Comparison of ENCODE assay signal across 33 cellular contexts in genomic region chr11:66966351-66966750, GRCh38. TPM values are rescaled to one million over a fixed set of nuclear protein-coding genes. Genes with fewer than 3 reads are reported as not detected.
DNase-seq lines count a peak whose midpoint lies in the region; ATAC-seq, FAIRE-seq and TF ChIP-seq lines count a peak whose summit lies in the region.
"Had no signal": no experiment of that assay in that cellular context is flagged by ENCODE, and none has a peak within 500 bp of the region (broad histone marks: within the 10 kb centered on the region; RNA-seq: fewer than 3 reads in every experiment).

No MANE protein-coding gene starts in this region.

- H3K79me1 ChIP-seq in IMR-90 (ENCODE audit: low read depth in 1 of 2, low read length in 2 of 2): peaks cover 0 to 5% of the 10 kb centered on the region in 2 experiments; a peak in 3 of 4 replicates

- dilution Hi-C loops in IMR-90 (cut with HindIII; ENCODE audit: low sequenced_read_pairs, unreplicated experiment): no loop called here

- H2BK120ac ChIP-seq in IMR-90 (ENCODE audit: low read depth, low read length): peak overlapping the region; percentile 83; the same call in 1 of the 2 replicates

- no CpG with 5 or more reads among the region's 5 CpGs for WGBS in IMR-90 (ENCODE audit: extremely low coverage in 2 of 2, insufficient read length in 1 of 2), 2 experiments
- WGBS in small intestine, 3 donors: 20 to 62% (median 40%) methylated on average over 5 of the region's 5 CpGs

- H2BK20ac ChIP-seq in IMR-90 (ENCODE audit: low read depth, low read length): peak overlapping the region; percentile 87; the same call in 1 of the 2 replicates

- TF ChIP-seq CTCF in IMR-90 (conservative IDR thresholded peaks at IDR 0.05; ENCODE audit: low read depth, low read length) (no peak), tibial artery (IDR thresholded peaks at IDR 0.05) (no peak)

- H2BK15ac ChIP-seq in IMR-90 (ENCODE audit: low read depth, low read length): peak overlapping the region; percentile 89; the same call in 2 of the 3 replicates

- intact Hi-C loops in IMR-90 (cut with micrococcal nuclease): no loop called here
- intact Hi-C loops in tibial artery (cut with DNase I; ENCODE audit: low total_unique reads): no loop called here

- H4K20me1 ChIP-seq in IMR-90 (ENCODE audit: insufficient read depth, low read length): peaks cover 3% of the 10 kb centered on the region; the same call in 1 of the 2 replicates

- H3K4me2 ChIP-seq in IMR-90 (ENCODE audit: low read depth, low read length): no peak overlapping the region

- H3K27me3 ChIP-seq in IMR-90 (ENCODE audit: control insufficient read depth, insufficient read depth, low read length): no peaks in the 10 kb centered on the region
- H3K27me3 ChIP-seq in small intestine (ENCODE audit: control insufficient read depth in 2 of 2, insufficient read depth in 2 of 2, low read length in 2 of 2): no peaks in the 10 kb centered on the region
- H3K27me3 ChIP-seq in tibial artery: no peaks in the 10 kb centered on the region
- H3K27me3 ChIP-seq: BE2C, SJSA1 had no signal

- no peak overlapping the region for H2BK5ac ChIP-seq in IMR-90 (ENCODE audit: low read depth, low read length, poor library complexity, severe bottlenecking)

- H3K9ac ChIP-seq in IMR-90 (ENCODE audit: low read depth, low read length): no peak overlapping the region
- H3K9ac ChIP-seq: GM23248 had no signal

- H3K9me3 ChIP-seq in IMR-90 (ENCODE audit: control insufficient read depth, insufficient read depth, low read length) (no peaks in the 10 kb centered on the region), small intestine (ENCODE audit: control insufficient read depth, low read depth) (no peaks in the 10 kb centered on the region), tibial artery (no peaks in the 10 kb centered on the region)
- H3K9me3 ChIP-seq: BE2C, SJSA1 had no signal

- peak overlapping the region; percentile 77; the same call in 1 of the 2 replicates for H3K4ac ChIP-seq in IMR-90 (ENCODE audit: low read depth, low read length)

- no peak overlapping the region for H3K56ac ChIP-seq in IMR-90 (ENCODE audit: extremely low read depth, insufficient read depth, low read length)

- H3K36me3 Mint-ChIP-seq in T-helper 1 cell treated with Interleukin-12 subunit alpha and Interleukin-12 subunit beta and Interleukin-4 antibody, amounts not matched to agents 30 μg/mL and 1 μg/mL, for 36 hours (ENCODE audit: low read depth): no peaks in the 10 kb centered on the region
- H3K36me3 Mint-ChIP-seq: CD14-positive monocyte; CD8-positive, alpha-beta memory T cell had no signal

- 0 out of 2 replicates have a peak overlapping the region, but pooled peaks have one; percentile 20 for H2AK5ac ChIP-seq in IMR-90 (ENCODE audit: low read depth, low read length)

- POLR2A ChIA-PET in IMR-90 (lab: Charles Lee; ENCODE audit: unreplicated experiment): no interaction called here

- DNase-seq in T-helper 1 cell (no peak), IMR-90 (no peak), left kidney (ENCODE audit: low read depth, low spot score) (peak; percentile 22), small intestine (peak; percentile 89), NCI-H2107 treated with DMSO at 0.1 percent for 48 hours (lab: John Stamatoyannopoulos, UW; ENCODE audit: unreplicated experiment) (no peak), tibial artery (no peak)
- DNase-seq in activated CD4-positive, alpha-beta T cell treated with anti-CD3 and anti-CD28 coated beads for 1 hour: no peak
- DNase-seq: ACHN; BE2C; Calu3; CD8-positive, alpha-beta memory T cell; DND-41; GM23248; HCEC 1CT; KBM-7; MV-4-11; NCI-H1105; NCI-H1436 treated with DMSO at 0.1 percent for 48 hours; NCI-H187 treated with DMSO at 0.1 percent for 48 hours; NCI-H446; NCI-H524 treated with DMSO at 0.1 percent for 48 hours; NCI-H774 had no signal

- no peak overlapping the region for H3K27ac ChIP-seq in IMR-90 (ENCODE audit: insufficient read depth, low read length)
- no peak overlapping the region for H3K27ac ChIP-seq in small intestine (ENCODE audit: low read depth in 1 of 2, low read length in 1 of 2)
- H3K27ac ChIP-seq in tibial artery: no peak overlapping the region
- H3K27ac ChIP-seq: 22Rv1, HL-60, SJSA1 had no signal

- H3K9me3 Mint-ChIP-seq in T-helper 1 cell treated with Interleukin-12 subunit alpha and Interleukin-12 subunit beta and Interleukin-4 antibody, amounts not matched to agents 30 μg/mL and 1 μg/mL, for 36 hours: no peaks in the 10 kb centered on the region

- no TSS peak for BruUV-seq in IMR-90 (replicated peaks; lab: Mats Ljungman, UMichigan)

- in situ Hi-C loops in IMR-90 (cut with MboI; ENCODE audit: low sequenced_read_pairs): no loop called here

- H3K4me1 Mint-ChIP-seq in T-helper 1 cell treated with Interleukin-12 subunit alpha and Interleukin-12 subunit beta and Interleukin-4 antibody, amounts not matched to agents 30 μg/mL and 1 μg/mL, for 36 hours (ENCODE audit: low read depth): peaks cover 15% of the 10 kb centered on the region
- H3K4me1 Mint-ChIP-seq: CD8-positive, alpha-beta memory T cell had no signal

- no peak for ATAC-seq in IMR-90 (ENCODE audit: low read depth)
- ATAC-seq: Right ventricle myocardium inferior had no signal

- 0 out of 4 replicates have a peak overlapping the region, but pooled peaks of 1 of the 2 experiments have one; percentile 56 for H4K8ac ChIP-seq in IMR-90 (ENCODE audit: low read depth in 2 of 2, low read length in 2 of 2)

- TF ChIP-seq RAD21 in IMR-90 (IDR thresholded peaks at IDR 0.05; ENCODE audit: low read length): no peak

- peak overlapping the region; percentile 71; the same call in 1 of the 2 replicates for H3K14ac ChIP-seq in IMR-90 (replicated peaks; ENCODE audit: low read depth, low read length)

- no peak for TF ChIP-seq POLR2A in IMR-90 (IDR thresholded peaks at IDR 0.05; ENCODE audit: low read depth, low read length)

- no peak overlapping the region for H3K4me3 Mint-ChIP-seq in T-helper 1 cell treated with Interleukin-12 subunit alpha and Interleukin-12 subunit beta and Interleukin-4 antibody, amounts not matched to agents 30 μg/mL and 1 μg/mL, for 36 hours
- H3K4me3 Mint-ChIP-seq: CD8-positive, alpha-beta memory T cell had no signal

- H3K18ac ChIP-seq in IMR-90 (ENCODE audit: low read depth, low read length): no peak overlapping the region

- H2AFZ ChIP-seq in IMR-90 (replicated peaks; ENCODE audit: low read length, poor library complexity): peak overlapping the region; percentile 26
- H2AFZ ChIP-seq: GM23248 had no signal

- no peak overlapping the region for H4K91ac ChIP-seq in IMR-90 (ENCODE audit: insufficient read depth, low read depth, low read length)

- H2AK9ac ChIP-seq in IMR-90 (replicated peaks; ENCODE audit: low read depth, low read length, poor library complexity): no peak overlapping the region

- no peak overlapping the region for H4K5ac ChIP-seq in IMR-90 (ENCODE audit: low read depth, low read length)

- no peak for FAIRE-seq in small intestine (lab: Jason Lieb, UNC)
- FAIRE-seq: GM12892, GM19239, RCC 7860 had no signal

- H3K9me1 ChIP-seq in IMR-90 (ENCODE audit: insufficient read depth, low read length): peaks cover 21% of the 10 kb centered on the region

- H3K4me3 ChIP-seq in IMR-90 (ENCODE audit: insufficient read depth, low read depth, low read length) (no peak overlapping the region), small intestine (ENCODE audit: low read depth in 1 of 2, low read length in 2 of 2) (no peak overlapping the region), tibial artery (no peak overlapping the region)
- H3K4me3 ChIP-seq: GM23248, SJSA1 had no signal

- H3K36me3 ChIP-seq in IMR-90 (ENCODE audit: control insufficient read depth, insufficient read depth, low read length): no peaks in the 10 kb centered on the region
- no peaks in the 10 kb centered on the region for H3K36me3 ChIP-seq in small intestine (ENCODE audit: control insufficient read depth in 2 of 2, insufficient read depth in 2 of 2, low read length in 2 of 2)
- H3K36me3 ChIP-seq in tibial artery: no peaks in the 10 kb centered on the region
- H3K36me3 ChIP-seq: BE2C, SJSA1 had no signal

- CTCF ChIA-PET in IMR-90 (lab: Yijun Ruan, JAX): no interaction called here

- no peak overlapping the region for H3K23ac ChIP-seq in IMR-90 (ENCODE audit: low read depth, low read length)

- H3K27ac Mint-ChIP-seq in T-helper 1 cell treated with Interleukin-12 subunit alpha and Interleukin-12 subunit beta and Interleukin-4 antibody, amounts not matched to agents 30 μg/mL and 1 μg/mL, for 36 hours: peak overlapping the region; percentile 1
- H3K27ac Mint-ChIP-seq: CD14-positive monocyte; CD8-positive, alpha-beta memory T cell had no signal

- peaks cover 20% of the 10 kb centered on the region for H3K4me1 ChIP-seq in IMR-90 (ENCODE audit: control insufficient read depth, insufficient read depth, low read length)
- peaks cover 4 to 9% of the 10 kb centered on the region in 2 donors for H3K4me1 ChIP-seq in small intestine (ENCODE audit: control insufficient read depth in 2 of 2, insufficient read depth in 1 of 2, low read depth in 1 of 2, low read length in 1 of 2)
- peaks cover 0 to 22% (median 17%) of the 10 kb centered on the region in 4 donors for H3K4me1 ChIP-seq in tibial artery
- H3K4me1 ChIP-seq: BE2C had no signal

- peaks cover 5% of the 10 kb centered on the region for H3K27me3 Mint-ChIP-seq in T-helper 1 cell treated with Interleukin-12 subunit alpha and Interleukin-12 subunit beta and Interleukin-4 antibody, amounts not matched to agents 30 μg/mL and 1 μg/mL, for 36 hours (ENCODE audit: low read depth)

TF ChIP-seq in IMR-90, 13 proteins besides CTCF, POLR2A, EP300 and RAD21 (continues in another document):
- TF ChIP-seq MAZ (IDR thresholded peaks at IDR 0.05; ENCODE audit: borderline replicate concordance, low read depth, low read length) (no peak), CHD1 (IDR thresholded peaks at IDR 0.05; ENCODE audit: low read depth, low read length) (no peak), MAFK (IDR thresholded peaks at IDR 0.05; ENCODE audit: low read depth, low read length) (no peak), SMC3 (IDR thresholded peaks at IDR 0.05; ENCODE audit: low read depth, low read length) (no peak), BHLHE40 (IDR thresholded peaks at IDR 0.05; ENCODE audit: low read depth, low read length) (no peak)

RNA-seq across cellular contexts. Expression of gene PC, which starts 8.2 kb away (rescaled TPM):
- total RNA-seq in IMR-90 (2012; rRNA removed): 9.7 and 13.6 TPM in 2 replicates
- 15.7 and 20.9 TPM in 2 replicates for polyA plus RNA-seq in IMR-90 (2012; rRNA removed)
- polyA plus RNA-seq in IMR-90 (2012; cell fraction: cytosol; rRNA removed): 15.5 and 27.2 TPM in 2 replicates
- polyA plus RNA-seq in IMR-90 (2012; cell fraction: nucleus; rRNA removed; ENCODE audit: low replicate concordance): 65.9 and 77.6 TPM in 2 replicates
- polyA plus RNA-seq in small intestine: 10 to 100 TPM; 22.1 to 89.5 (median 71.1) TPM

RNA-seq across cellular contexts. Expression of gene C11orf86, which starts 8.8 kb away (rescaled TPM):
- not detected in 2 replicates for total RNA-seq in IMR-90 (2012; rRNA removed)
- polyA plus RNA-seq in IMR-90 (2012; rRNA removed) (not detected in 2 replicates), small intestine (100 to 1,000 TPM in 2 of 3 donors, 10 to 100 TPM in 1; 63.6 to 801 (median 577) TPM)
- polyA plus RNA-seq in IMR-90 (2012; cell fraction: cytosol; rRNA removed): 0.04 TPM in 1 of 2 replicates, not detected in the other
- 0.06 and 0.07 TPM in 2 replicates for polyA plus RNA-seq in IMR-90 (2012; cell fraction: nucleus; rRNA removed; ENCODE audit: low replicate concordance)
- total RNA-seq: Calu3; CD8-positive, alpha-beta memory T cell; GM23248; LHCN-M2; MCF 10A; Right ventricle myocardium inferior; SJSA1 had no signal
- polyA plus RNA-seq: CD14-positive monocyte; CD8-positive, alpha-beta memory T cell; GM23248 had no signal

RNA-seq across cellular contexts. Expression of gene SYT12, which starts 56.6 kb away (rescaled TPM):
- 0.54 and 0.56 TPM in 2 replicates for total RNA-seq in IMR-90 (2012; rRNA removed)
- polyA plus RNA-seq in IMR-90 (2012; rRNA removed) (0.65 and 0.74 TPM in 2 replicates), small intestine (1 to 10 TPM in 1 of 3 donors, under 1 TPM in 2; 0.22 to 3.1 (median 0.27) TPM)
- polyA plus RNA-seq in IMR-90 (2012; cell fraction: cytosol; rRNA removed): 0.53 and 0.81 TPM in 2 replicates
- polyA plus RNA-seq in IMR-90 (2012; cell fraction: nucleus; rRNA removed; ENCODE audit: low replicate concordance): 1.4 and 1.6 TPM in 2 replicates
- total RNA-seq: CD8-positive, alpha-beta memory T cell; LHCN-M2 had no signal
- polyA plus RNA-seq: CD14-positive monocyte; CD8-positive, alpha-beta memory T cell had no signal

Comparison
In these comparisons a context has a peak if more than half of its experiments do, and no peak if none do; other contexts are left out.
1. DNase-seq: peak in left kidney (single experiment) and small intestine (single experiment); none in T-helper 1 cell (0 of 5), IMR-90 (single experiment), activated CD4-positive, alpha-beta T cell treated with anti-CD3 and anti-CD28 coated beads for 1 hour (single experiment), NCI-H2107 treated with DMSO at 0.1 percent for 48 hours (single experiment) and tibial artery (0 of 2).
2. RNA of gene C11orf86, which starts 8.8 kb away (polyA plus RNA-seq): 63.6 to 801 TPM in small intestine; 0.04 to 0.07 TPM in IMR-90; every median in the first group is over 10 times any median in the second.